ENCODE assay signal across 29 cellular contexts in genomic region chr2:161522796-161523195, GRCh38.
DNase-seq lines count a peak whose midpoint lies in the region; ATAC-seq, FAIRE-seq and TF ChIP-seq lines count a peak whose summit lies in the region.
"Had no signal": no experiment of that assay in that cellular context is flagged by ENCODE, and none has a peak within 500 bp of the region (broad histone marks: within the 10 kb centered on the region; RNA-seq: fewer than 3 reads in every experiment).

No MANE protein-coding gene starts in this region.

- intact Hi-C loops in HepG2 (cut with micrococcal nuclease; ENCODE audit: unreplicated experiment) = no loop called here
- intact Hi-C loops in right lobe of liver (cut with DNase I) = no loop called here

- TF ChIP-seq POLR2A in HepG2 (IDR thresholded peaks at IDR 0.05; ENCODE audit: insufficient read depth in 1 of 2, low read depth in 2 of 2, low read length in 2 of 2) (no peak), right lobe of liver (IDR thresholded peaks at IDR 0.05) (no peak)

- BruUV-seq in HepG2 (replicated peaks; lab: Mats Ljungman, UMichigan) = no TSS peak

- H3K4me1 ChIP-seq in HepG2 (ENCODE audit: insufficient read depth, low read length) = no peaks in the 10 kb centered on the region
- H3K4me1 ChIP-seq in right lobe of liver = no peaks in the 10 kb centered on the region
- H3K4me1 ChIP-seq: A549; BE2C; BLaER1; BLaER1 treated with 17β-estradiol and CSF1 and Interleukin-3, amounts not matched to agents 10 nM and 100 nM; Caco-2 had no signal

- H3K9me3 ChIP-seq in HepG2 (ENCODE audit: low read length) = peaks cover 8% of the 10 kb centered on the region; the same call in 1 of the 2 replicates
- no peaks in the 10 kb centered on the region for H3K9me3 ChIP-seq in right lobe of liver
- H3K9me3 ChIP-seq: A549, BE2C, Caco-2 had no signal

- H3K27me3 ChIP-seq in HepG2 (ENCODE audit: control insufficient read depth in 1 of 2, insufficient read depth in 2 of 2, low read length in 2 of 2) (no peaks in the 10 kb centered on the region; a peak in 1 of 5 replicates), right lobe of liver (no peaks in the 10 kb centered on the region)
- H3K27me3 ChIP-seq: BE2C; BLaER1; BLaER1 treated with 17β-estradiol and CSF1 and Interleukin-3, amounts not matched to agents 10 nM and 100 nM had no signal

- no peaks in the 10 kb centered on the region for H3K79me2 ChIP-seq in HepG2 (ENCODE audit: insufficient read depth, low read length)

- no peak overlapping the region for H2AFZ ChIP-seq in HepG2 (ENCODE audit: low read length)

- no peaks in the 10 kb centered on the region for H4K20me1 ChIP-seq in HepG2 (ENCODE audit: insufficient read depth, low read length)
- H4K20me1 ChIP-seq: BLaER1; BLaER1 treated with 17β-estradiol and CSF1 and Interleukin-3, amounts not matched to agents 10 nM and 100 nM had no signal

- TF ChIP-seq RAD21 in HepG2 (CRISPR knock-in tag; IDR thresholded peaks at IDR 0.05) = no peak

- H3K27ac ChIP-seq in HepG2 (ENCODE audit: extremely low read length, insufficient read depth, low read length) (no peak overlapping the region), right lobe of liver (no peak overlapping the region)
- H3K27ac ChIP-seq: 22Rv1; A549; BLaER1; BLaER1 treated with 17β-estradiol and CSF1 and Interleukin-3, amounts not matched to agents 10 nM and 100 nM; C4-2B had no signal

- TF ChIP-seq CTCF in HepG2 (CRISPR knock-in tag; IDR thresholded peaks at IDR 0.05) (no peak), right lobe of liver (IDR thresholded peaks at IDR 0.05) (no peak)

- no peak for ATAC-seq in HepG2
- ATAC-seq in right lobe of liver = no peak
- ATAC-seq: A549; CD8-positive, alpha-beta T cell had no signal

- no peak for TF ChIP-seq EP300 in HepG2 (IDR thresholded peaks at IDR 0.05; ENCODE audit: low read depth in 2 of 2, low read length in 2 of 2)
- no peak for TF ChIP-seq EP300 in HepG2 (CRISPR knock-in tag; IDR thresholded peaks at IDR 0.05; ENCODE audit: borderline replicate concordance)

- no peak for FAIRE-seq in HepG2 (lab: Jason Lieb, UNC)
- FAIRE-seq: A204.1, A549, D721Med had no signal

- no peak overlapping the region for H3K9ac ChIP-seq in HepG2 (ENCODE audit: insufficient read depth, low read depth, low read length)
- H3K9ac ChIP-seq: BLaER1; BLaER1 treated with 17β-estradiol and CSF1 and Interleukin-3, amounts not matched to agents 10 nM and 100 nM had no signal

- CTCF ChIA-PET in HepG2 (lab: Yijun Ruan, JAX; ENCODE audit: low intra/inter-chr PET ratio, low total read pairs) = no interaction called here

- in situ Hi-C loops in HepG2 (cut with HindIII; ENCODE audit: extremely low pct_ligation_motif_present, low pct_unique_long_range_greater_than_20kb) = no loop called here

- H3K36me3 ChIP-seq in HepG2 (replicated peaks in 1 of 2; ENCODE audit: control insufficient read depth in 1 of 2, insufficient read depth in 2 of 2, low read length in 2 of 2) = no peaks in the 10 kb centered on the region
- H3K36me3 ChIP-seq in right lobe of liver = no peaks in the 10 kb centered on the region
- H3K36me3 ChIP-seq: BE2C; BLaER1; BLaER1 treated with 17β-estradiol and CSF1 and Interleukin-3, amounts not matched to agents 10 nM and 100 nM had no signal

- H3K4me2 ChIP-seq in HepG2 (ENCODE audit: low read depth, low read length) = no peak overlapping the region
- H3K4me2 ChIP-seq: A549; BLaER1; BLaER1 treated with 17β-estradiol and CSF1 and Interleukin-3, amounts not matched to agents 10 nM and 100 nM had no signal

- DNase-seq in HepG2 (ENCODE audit: low spot score) (no peak), right lobe of liver (no peak)
- DNase-seq: 8988T; ACHN; AML-193; BE2C; C1 segment of cervical spinal cord; Caco-2; Calu3; CD4-positive, alpha-beta memory T cell; CD4-positive, alpha-beta T cell; CD4-positive, CD25-positive, alpha-beta regulatory T cell; CD8-positive, alpha-beta memory T cell; CD8-positive, alpha-beta T cell; COR-L47; DMS 273 treated with DMSO at 0.1 percent for 48 hours; DMS153; DMS53; DMS79; DMS79 treated with DMSO at 0.1 percent for 48 hours; DND-41; EL had no signal

- POLR2A ChIA-PET in HepG2 (lab: Yijun Ruan, JAX) = no interaction called here

- H3K4me3 ChIP-seq in HepG2 (replicated peaks in 1 of 3; ENCODE audit: insufficient read depth in 1 of 3, low read depth in 2 of 3, low read length in 3 of 3) (no peak overlapping the region), right lobe of liver (no peak overlapping the region)
- H3K4me3 ChIP-seq: A549; BLaER1; BLaER1 treated with 17β-estradiol and CSF1 and Interleukin-3, amounts not matched to agents 10 nM and 100 nM had no signal

TF ChIP-seq in HepG2, 621 proteins besides CTCF, POLR2A, EP300 and RAD21:
- no peak for TF ChIP-seq YY1 (IDR thresholded peaks at IDR 0.05; ENCODE audit: insufficient read depth, insufficient replicate concordance, low read depth, low read length)
- TF ChIP-seq ZNF160 (CRISPR knock-in tag; IDR thresholded peaks at IDR 0.05) = peak; percentile 97
